ENCODE assay signal across 9 cellular contexts in the genomic region with DNA sequence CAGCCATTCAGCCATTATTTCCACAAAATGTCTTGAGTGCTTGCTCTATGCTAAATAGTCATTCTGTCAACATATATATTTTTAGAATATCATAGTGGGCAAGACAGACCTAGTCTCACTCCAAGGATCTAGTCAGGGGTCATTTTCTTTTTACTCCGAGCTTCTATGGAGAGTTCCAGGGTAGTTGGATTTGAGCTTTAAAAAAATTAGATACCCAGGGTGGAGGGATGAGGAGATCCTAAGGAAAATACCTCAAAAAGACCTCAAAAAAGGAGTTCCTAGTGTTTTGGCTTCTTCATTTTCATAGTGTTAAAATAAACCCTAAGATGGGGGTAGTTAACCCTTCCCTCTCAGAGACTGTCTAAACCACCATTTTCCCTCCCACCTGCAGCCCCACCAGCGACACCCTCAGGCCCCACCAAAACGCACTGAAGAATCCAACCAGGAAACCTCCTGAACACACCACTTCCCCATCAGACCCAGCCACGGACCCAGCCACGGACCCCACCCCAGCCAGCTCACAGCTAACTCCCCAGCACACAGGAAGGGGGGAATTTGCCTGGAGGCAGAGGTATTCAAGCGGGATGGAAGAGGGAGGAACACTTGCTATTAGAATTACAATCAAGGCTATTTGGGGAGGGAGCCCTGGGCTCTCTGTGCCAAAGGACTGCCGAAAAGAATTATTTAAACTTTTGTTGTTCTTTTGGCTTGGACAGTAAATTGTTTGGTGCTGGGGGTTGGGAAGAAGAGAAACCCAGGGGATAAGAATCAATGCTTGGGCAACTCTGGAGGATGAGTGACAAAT. TPM values are rescaled to one million over a fixed set of nuclear protein-coding genes. Genes with fewer than 3 reads are reported as not detected.
DNase-seq lines count a peak whose midpoint lies in the region; ATAC-seq, FAIRE-seq and TF ChIP-seq lines count a peak whose summit lies in the region.
"Had no signal": no experiment of that assay in that cellular context is flagged by ENCODE, and none has a peak within 500 bp of the region (broad histone marks: within the 10 kb centered on the region; RNA-seq: fewer than 3 reads in every experiment).

No MANE protein-coding gene starts in this region.

- H3K4me1 Mint-ChIP-seq in T-helper 17 cell: peaks cover 16% of the 10 kb centered on the region

- TF ChIP-seq CTCF in A549 (IDR thresholded peaks at IDR 0.05): no peak; the same call in 2 of the 3 replicates

- TF ChIP-seq POLR2A in A549 (IDR thresholded peaks at IDR 0.05; ENCODE audit: low read length): no peak

- H3K4me1 ChIP-seq in A549: peaks cover 31% of the 10 kb centered on the region

- WGBS in A549 (ENCODE audit: missing lambda C conversion rate): 29% methylated on average over 7 of the region's 7 CpGs

- TF ChIP-seq EP300 in A549 (IDR thresholded peaks at IDR 0.05): no peak

- POLR2A ChIA-PET in A549 (lab: Yijun Ruan, JAX): interaction anchor here (0.8 to 1.1 kb wide), 2 partner anchors 27 to 156 kb away, joined by 3 read pairs; no protein-coding TSS in a partner anchor

- H3K4me2 ChIP-seq in A549: peak overlapping the region; percentile 90

- H3K9me3 ChIP-seq in A549 (no peaks in the 10 kb centered on the region), T-helper 17 cell (ENCODE audit: control insufficient read depth, low read length, poor library complexity, severe bottlenecking) (no peaks in the 10 kb centered on the region)

- H3K27ac ChIP-seq in A549: peak overlapping the region; percentile 48 to 95
- no peak overlapping the region for H3K27ac ChIP-seq in substantia nigra (ENCODE audit: low read depth, low read length, poor library complexity, severe bottlenecking)

- H3K36me3 Mint-ChIP-seq in T-helper 17 cell (ENCODE audit: low read depth): no peaks in the 10 kb centered on the region

- no peak for DNase-seq in A549 (ENCODE audit: low read depth in 1 of 2, low spot score in 1 of 2)
- no peak for DNase-seq in GM19239 (ENCODE audit: insufficient read length, low spot score)
- DNase-seq in T-helper 17 cell: no peak
- no peak for DNase-seq in DMS153 treated with DMSO at 0.1 percent for 48 hours (lab: John Stamatoyannopoulos, UW; ENCODE audit: unreplicated experiment)
- DNase-seq in GOT3 (lab: John Stamatoyannopoulos, UW): no peak
- DNase-seq in substantia nigra (lab: John Stamatoyannopoulos, UW): no peak
- DNase-seq in DMS79 treated with DMSO at 0.1 percent for 48 hours (lab: John Stamatoyannopoulos, UW): no peak
- DNase-seq: activated naive CD4-positive, alpha-beta T cell treated with Interleukin-2 at 50 U/mL for 16 hours had no signal

- no peak for ATAC-seq in A549
- no peak for ATAC-seq in T-helper 17 cell

- TF ChIP-seq RAD21 in A549 (conservative IDR thresholded peaks at IDR 0.05 in 1 of 2, IDR thresholded peaks at IDR 0.05 in 1 of 2): no peak

- peak; percentile 43 for FAIRE-seq in A549 (lab: Jason Lieb, UNC)
- FAIRE-seq in GM19239 (lab: Jason Lieb, UNC): peak; percentile 26

- H3K27ac Mint-ChIP-seq in T-helper 17 cell: peak overlapping the region; percentile 85

- CTCF ChIA-PET in A549 (lab: Yijun Ruan, JAX): interaction anchor here (0.6 to 5.4 kb wide), 14 partner anchors 13 to 223 kb away, joined by 3 to 28 read pairs (median 6); a partner anchor contains a TSS

- H3K4me3 Mint-ChIP-seq in T-helper 17 cell: peak overlapping the region; percentile 91

- H3K4me3 ChIP-seq in A549 (peak overlapping the region; percentile 60), iPS-11a (ENCODE audit: low read depth, low read length) (peak overlapping the region; percentile 82)

- peaks cover 44% of the 10 kb centered on the region for H3K27me3 Mint-ChIP-seq in T-helper 17 cell

TF ChIP-seq in A549, 52 proteins besides CTCF, POLR2A, EP300 and RAD21:
- TF ChIP-seq, protein P1, sequence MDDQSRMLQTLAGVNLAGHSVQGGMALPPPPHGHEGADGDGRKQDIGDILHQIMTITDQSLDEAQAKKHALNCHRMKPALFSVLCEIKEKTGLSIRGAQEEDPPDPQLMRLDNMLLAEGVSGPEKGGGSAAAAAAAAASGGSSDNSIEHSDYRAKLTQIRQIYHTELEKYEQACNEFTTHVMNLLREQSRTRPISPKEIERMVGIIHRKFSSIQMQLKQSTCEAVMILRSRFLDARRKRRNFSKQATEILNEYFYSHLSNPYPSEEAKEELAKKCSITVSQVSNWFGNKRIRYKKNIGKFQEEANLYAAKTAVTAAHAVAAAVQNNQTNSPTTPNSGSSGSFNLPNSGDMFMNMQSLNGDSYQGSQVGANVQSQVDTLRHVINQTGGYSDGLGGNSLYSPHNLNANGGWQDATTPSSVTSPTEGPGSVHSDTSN (IDR thresholded peaks at IDR 0.05): no peak
- TF ChIP-seq, protein P2, sequence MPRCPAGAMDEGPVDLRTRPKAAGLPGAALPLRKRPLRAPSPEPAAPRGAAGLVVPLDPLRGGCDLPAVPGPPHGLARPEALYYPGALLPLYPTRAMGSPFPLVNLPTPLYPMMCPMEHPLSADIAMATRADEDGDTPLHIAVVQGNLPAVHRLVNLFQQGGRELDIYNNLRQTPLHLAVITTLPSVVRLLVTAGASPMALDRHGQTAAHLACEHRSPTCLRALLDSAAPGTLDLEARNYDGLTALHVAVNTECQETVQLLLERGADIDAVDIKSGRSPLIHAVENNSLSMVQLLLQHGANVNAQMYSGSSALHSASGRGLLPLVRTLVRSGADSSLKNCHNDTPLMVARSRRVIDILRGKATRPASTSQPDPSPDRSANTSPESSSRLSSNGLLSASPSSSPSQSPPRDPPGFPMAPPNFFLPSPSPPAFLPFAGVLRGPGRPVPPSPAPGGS (IDR thresholded peaks at IDR 0.05): 0 out of 3 replicates have a peak, but pooled peaks have one; percentile 11
TF ChIP-seq in A549: peak in this region for 1.

RNA-seq across cellular contexts. Expression of a gene that starts 2.2 kb away (rescaled TPM):
- polyA plus RNA-seq in A549 (2011; rRNA removed) (39.1 and 42.5 TPM in 2 replicates), A549 (2017; fragmentation: RNase III; extraction: RNeasy Plus Mini Kit Qiagen cat#74134 plus additional on column Dnase treatment) (14.0 to 21.4 TPM (median 18.5 TPM) in 3 replicates)
- 26.5 and 33.2 TPM in 2 replicates for polyA plus RNA-seq in A549 (2012; cell fraction: cytosol; rRNA removed)
- polyA plus RNA-seq in A549 (2012; cell fraction: nucleus; rRNA removed): 47.6 and 48.2 TPM in 2 replicates
- 30.1 and 43.0 TPM in 2 replicates for polyA minus RNA-seq in A549 (2011; rRNA and poly(A)+ RNA removed)
- total RNA-seq in T-helper 17 cell: not detected
